29 cellular contexts compared by ENCODE assay signal in the genomic region with DNA sequence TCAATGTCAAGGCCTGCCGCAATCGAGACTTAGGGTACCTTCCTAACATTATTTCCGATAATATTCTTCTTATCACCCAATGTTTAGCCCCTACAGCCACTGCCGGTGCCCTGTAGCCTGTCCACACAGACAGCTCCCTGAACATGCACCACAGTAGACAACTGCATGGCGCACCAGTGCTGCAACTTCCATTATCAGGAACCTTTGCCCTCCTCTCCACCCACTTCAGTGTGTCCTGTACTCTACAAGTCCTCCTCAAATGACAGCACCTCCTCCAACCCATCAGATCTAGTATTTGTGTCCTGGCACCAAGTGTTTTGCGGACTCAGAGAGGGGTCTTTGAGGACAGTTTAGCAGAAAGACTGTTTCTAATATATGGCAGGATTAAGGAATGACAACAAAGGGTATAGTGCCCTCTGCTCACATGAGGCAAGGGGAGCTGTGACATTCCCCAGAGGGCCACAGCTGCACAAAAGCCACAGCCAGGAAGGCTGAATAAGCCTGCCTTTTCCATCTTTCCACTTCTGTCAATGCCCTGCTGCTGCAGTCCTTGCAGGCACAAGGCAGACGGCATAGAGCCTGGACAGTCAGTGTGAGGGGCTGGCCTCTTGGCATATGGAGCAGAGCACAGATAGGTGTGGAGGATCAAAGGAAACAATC.
DNase-seq lines count a peak whose midpoint lies in the region; ATAC-seq, FAIRE-seq and TF ChIP-seq lines count a peak whose summit lies in the region.
"Had no signal": no experiment of that assay in that cellular context is flagged by ENCODE, and none has a peak within 500 bp of the region (broad histone marks: within the 10 kb centered on the region; RNA-seq: fewer than 3 reads in every experiment).

No MANE protein-coding gene starts in this region.

- H2BK20ac ChIP-seq in H1 (ENCODE audit: low read length) = 0 out of 2 replicates have a peak overlapping the region, but pooled peaks have one; percentile 2

- intact Hi-C loops in left colon (cut with DNase I, micrococcal nuclease) = no loop called here
- intact Hi-C loops in activated CD4-positive, alpha-beta T cell treated with anti-CD3 and anti-CD28 coated beads, Interleukin-2, amount 10 ng/mL, durations not matched to agents 24 days and 14 days (cut with micrococcal nuclease) = no loop called here
- intact Hi-C loops in vagina (cut with DNase I) = no loop called here
- intact Hi-C loops in testis (cut with DNase I; ENCODE audit: low total_unique reads) = no loop called here

- no peak overlapping the region for H2AFZ ChIP-seq in H1 (ENCODE audit: low read length)

- POLR2A ChIA-PET in H1 (lab: Charles Lee; ENCODE audit: partially characterized antibody) = no interaction called here

- H4K91ac ChIP-seq in H1 (replicated peaks; ENCODE audit: insufficient read length, low read length) = no peak overlapping the region

- CTCF ChIA-PET in H1 (lab: Charles Lee; ENCODE audit: partially characterized antibody) = no interaction called here

- H3K4me1 ChIP-seq in H1 (replicated peaks in 1 of 4; ENCODE audit: control insufficient read depth in 3 of 4, insufficient read depth in 4 of 4, low read length in 3 of 4) (no peaks in the 10 kb centered on the region), small intestine (ENCODE audit: control insufficient read depth in 2 of 2, insufficient read depth in 1 of 2, low read depth in 1 of 2, low read length in 1 of 2) (peaks cover 0 to 2% of the 10 kb centered on the region in 2 donors), vagina (no peaks in the 10 kb centered on the region), testis (no peaks in the 10 kb centered on the region)
- H3K4me1 ChIP-seq: pancreas, SJSA1 had no signal

- no peak overlapping the region; the same call in 1 of the 2 replicates for H2AK5ac ChIP-seq in H1 (ENCODE audit: low read depth, low read length)

- H2BK5ac ChIP-seq in H1 (ENCODE audit: low read depth, low read length) = no peak overlapping the region

- no peak overlapping the region for H2BK12ac ChIP-seq in H1 (ENCODE audit: low read depth, low read length)

- no peaks in the 10 kb centered on the region for H3K9me3 Mint-ChIP-seq in activated CD4-positive, alpha-beta T cell treated with anti-CD3 and anti-CD28 coated beads, Interleukin-2, amount 10 ng/mL, durations not matched to agents 24 days and 14 days
- H3K9me3 Mint-ChIP-seq: activated CD4-positive, alpha-beta memory T cell treated with anti-CD3 and anti-CD28 coated beads, Interleukin-2, amount 10 ng/mL, durations not matched to agents 7 days and 5 days; activated T-helper 17 cell treated with anti-CD3 and anti-CD28 coated beads, Interleukin-2, amount 50 U/mL, for 72 hours; immature natural killer cell; natural killer cell treated with Interleukin-12 subunit alpha and Interleukin-12 subunit beta and Interleukin-15 and Interleukin-18, amount 100 ng/mL, for 72 hours had no signal

- H3K9ac ChIP-seq in H1 (replicated peaks in 1 of 4; ENCODE audit: extremely low read depth in 1 of 4, low read depth in 3 of 4, low read length in 3 of 4) = no peak overlapping the region

- TF ChIP-seq CTCF in H1 (IDR thresholded peaks at IDR 0.05; ENCODE audit: control extremely low read depth in 1 of 3, insufficient read depth in 1 of 3, low read depth in 1 of 3, low read length in 3 of 3) (no peak), vagina (IDR thresholded peaks at IDR 0.05) (no peak), testis (IDR thresholded peaks at IDR 0.05) (no peak)

- no peak for TF ChIP-seq EP300 in H1 (IDR thresholded peaks at IDR 0.05; ENCODE audit: borderline replicate concordance in 1 of 2, low read depth in 2 of 2, low read length in 2 of 2)

- no peak overlapping the region for H3K14ac ChIP-seq in H1 (ENCODE audit: insufficient read length)

- no peak overlapping the region for H3K56ac ChIP-seq in H1 (replicated peaks; ENCODE audit: insufficient read length, low read depth, low read length)

- no peak overlapping the region for H4K5ac ChIP-seq in H1 (ENCODE audit: insufficient read length, low read depth, low read length)

- H3K18ac ChIP-seq in H1 (ENCODE audit: extremely low read depth, low read length) = no peak overlapping the region

- DNase-seq in HuH-7.5 (ENCODE audit: low spot score) (peak; percentile 52), H1 (ENCODE audit: low read depth in 1 of 2, low spot score in 2 of 2) (no peak), left colon (peak; percentile 33 to 55), small intestine (peak; percentile 91), vagina (ENCODE audit: extremely low spot score in 2 of 2) (no peak), testis (no peak)
- DNase-seq in activated CD4-positive, alpha-beta T cell treated with anti-CD3 and anti-CD28 coated beads, Interleukin-2, amount 10 ng/mL, durations not matched to agents 24 days and 14 days = no peak
- DNase-seq: activated CD4-positive, alpha-beta memory T cell treated with anti-CD3 and anti-CD28 coated beads, Interleukin-2, amount 10 ng/mL, durations not matched to agents 7 days and 5 days; activated CD8-positive, alpha-beta memory T cell treated with anti-CD3 and anti-CD28 coated beads, Interleukin-2, amount 50 U/mL, for 48 hours; activated naive CD4-positive, alpha-beta T cell treated with anti-CD3 and anti-CD28 coated beads, Interleukin-2, amount 50 U/mL, for 16 hours; amygdala; cortex of kidney; DMS79; foreskin fibroblast; GDM1; immature natural killer cell; Kasumi-1; MV-4-11; NCI-H524; pancreas; stimulated activated CD4-positive, alpha-beta T cell treated with anti-CD3 and anti-CD28 coated beads, Interleukin-12 subunit alpha, Interleukin-12 subunit beta, amount 100 ng/mL, for 4 hours; stimulated activated CD4-positive, alpha-beta T cell treated with anti-CD3 and anti-CD28 coated beads, Interleukin-4, amount 100 ng/mL, for 1 hour; substantia nigra; T-helper 1 cell had no signal

- TF ChIP-seq RAD21 in H1 (IDR thresholded peaks at IDR 0.05 in 1 of 2, conservative IDR thresholded peaks at IDR 0.05 in 1 of 2; ENCODE audit: low read depth in 2 of 2, low read length in 2 of 2) = no peak

- no peaks in the 10 kb centered on the region for H3K36me3 ChIP-seq in H1 (ENCODE audit: control insufficient read depth in 2 of 4, insufficient read depth in 4 of 4, low read length in 3 of 4)
- no peaks in the 10 kb centered on the region for H3K36me3 ChIP-seq in small intestine (ENCODE audit: control insufficient read depth in 2 of 2, insufficient read depth in 2 of 2, low read length in 2 of 2)
- no peaks in the 10 kb centered on the region for H3K36me3 ChIP-seq in vagina
- no peaks in the 10 kb centered on the region for H3K36me3 ChIP-seq in testis (ENCODE audit: low read depth, missing control alignments)
- H3K36me3 ChIP-seq: pancreas, SJSA1 had no signal

- no peaks in the 10 kb centered on the region for H3K4me1 Mint-ChIP-seq in activated CD4-positive, alpha-beta T cell treated with anti-CD3 and anti-CD28 coated beads, Interleukin-2, amount 10 ng/mL, durations not matched to agents 24 days and 14 days
- H3K4me1 Mint-ChIP-seq: activated CD4-positive, alpha-beta memory T cell treated with anti-CD3 and anti-CD28 coated beads, Interleukin-2, amount 10 ng/mL, durations not matched to agents 7 days and 5 days; activated T-helper 17 cell treated with anti-CD3 and anti-CD28 coated beads, Interleukin-2, amount 50 U/mL, for 72 hours; immature natural killer cell had no signal

- no peaks in the 10 kb centered on the region for H3K36me3 Mint-ChIP-seq in activated CD4-positive, alpha-beta T cell treated with anti-CD3 and anti-CD28 coated beads, Interleukin-2, amount 10 ng/mL, durations not matched to agents 24 days and 14 days (ENCODE audit: low read depth)
- H3K36me3 Mint-ChIP-seq: immature natural killer cell; natural killer cell treated with Interleukin-12 subunit alpha and Interleukin-12 subunit beta and Interleukin-15 and Interleukin-18, amount 100 ng/mL, for 72 hours had no signal

- TF ChIP-seq POLR2A in H1 (IDR thresholded peaks at IDR 0.05; ENCODE audit: control extremely low read depth in 1 of 2, low read depth in 2 of 2, low read length in 2 of 2) (no peak), vagina (IDR thresholded peaks at IDR 0.05) (no peak), testis (IDR thresholded peaks at IDR 0.05) (no peak)

- peak; percentile 83 for ATAC-seq in left colon
- ATAC-seq: activated T-helper 17 cell treated with anti-CD3 and anti-CD28 coated beads, Interleukin-2, amount 50 U/mL, for 72 hours; HCT116 had no signal

- no peak overlapping the region for H3K4me3 Mint-ChIP-seq in activated CD4-positive, alpha-beta T cell treated with anti-CD3 and anti-CD28 coated beads, Interleukin-2, amount 10 ng/mL, durations not matched to agents 24 days and 14 days
- H3K4me3 Mint-ChIP-seq: activated CD4-positive, alpha-beta memory T cell treated with anti-CD3 and anti-CD28 coated beads, Interleukin-2, amount 10 ng/mL, durations not matched to agents 7 days and 5 days; activated T-helper 17 cell treated with anti-CD3 and anti-CD28 coated beads, Interleukin-2, amount 50 U/mL, for 72 hours; immature natural killer cell; natural killer cell treated with Interleukin-12 subunit alpha and Interleukin-12 subunit beta and Interleukin-15 and Interleukin-18, amount 100 ng/mL, for 72 hours had no signal

- H3K27me3 Mint-ChIP-seq in activated CD4-positive, alpha-beta T cell treated with anti-CD3 and anti-CD28 coated beads, Interleukin-2, amount 10 ng/mL, durations not matched to agents 24 days and 14 days = no peaks in the 10 kb centered on the region
- H3K27me3 Mint-ChIP-seq: activated CD4-positive, alpha-beta memory T cell treated with anti-CD3 and anti-CD28 coated beads, Interleukin-2, amount 10 ng/mL, durations not matched to agents 7 days and 5 days had no signal

- H4K8ac ChIP-seq in H1 (ENCODE audit: extremely low read depth, insufficient read depth, low read length) = no peak overlapping the region; the same call in 1 of the 2 replicates

- peaks cover 3% of the 10 kb centered on the region; the same call in 1 of the 2 replicates for H3K79me1 ChIP-seq in H1 (ENCODE audit: low read depth, low read length)

- no peak overlapping the region for H2BK15ac ChIP-seq in H1 (ENCODE audit: low read length)

- no peaks in the 10 kb centered on the region for H3K23me2 ChIP-seq in H1 (ENCODE audit: low read depth, low read length)

- H3K27ac Mint-ChIP-seq in activated CD4-positive, alpha-beta T cell treated with anti-CD3 and anti-CD28 coated beads, Interleukin-2, amount 10 ng/mL, durations not matched to agents 24 days and 14 days = no peak overlapping the region
- H3K27ac Mint-ChIP-seq: activated CD4-positive, alpha-beta memory T cell treated with anti-CD3 and anti-CD28 coated beads, Interleukin-2, amount 10 ng/mL, durations not matched to agents 7 days and 5 days; activated T-helper 17 cell treated with anti-CD3 and anti-CD28 coated beads, Interleukin-2, amount 50 U/mL, for 72 hours; immature natural killer cell; natural killer cell treated with Interleukin-12 subunit alpha and Interleukin-12 subunit beta and Interleukin-15 and Interleukin-18, amount 100 ng/mL, for 72 hours had no signal

- FAIRE-seq in H1 (lab: Jason Lieb, UNC) = no peak
- no peak for FAIRE-seq in small intestine (lab: Jason Lieb, UNC)
- FAIRE-seq: pancreas had no signal

- no peaks in the 10 kb centered on the region for H3K9me3 ChIP-seq in H1 (ENCODE audit: insufficient read depth in 2 of 2, low read depth in 1 of 2, low read length in 1 of 2)
- no peaks in the 10 kb centered on the region for H3K9me3 ChIP-seq in small intestine (ENCODE audit: control insufficient read depth, low read depth)
- no peaks in the 10 kb centered on the region for H3K9me3 ChIP-seq in vagina
- H3K9me3 ChIP-seq in testis = no peaks in the 10 kb centered on the region
- H3K9me3 ChIP-seq: pancreas, SJSA1 had no signal

- no peak overlapping the region for H3K4ac ChIP-seq in H1 (replicated peaks; ENCODE audit: insufficient read length, low read depth, low read length)

- H3K27me3 ChIP-seq in H1 (replicated peaks in 1 of 4; ENCODE audit: control insufficient read depth in 3 of 4, extremely low read depth in 1 of 4, insufficient read depth in 3 of 4, low read length in 3 of 4) = no peaks in the 10 kb centered on the region
- no peaks in the 10 kb centered on the region for H3K27me3 ChIP-seq in small intestine (ENCODE audit: control insufficient read depth in 2 of 2, insufficient read depth in 2 of 2, low read length in 2 of 2)
- H3K27me3 ChIP-seq in vagina = no peaks in the 10 kb centered on the region
- H3K27me3 ChIP-seq in testis = no peaks in the 10 kb centered on the region
- H3K27me3 ChIP-seq: pancreas, SJSA1 had no signal

- H3K4me3 ChIP-seq in H1 (ENCODE audit: extremely low read depth in 1 of 4, insufficient read depth in 2 of 4, low read depth in 3 of 4, low read length in 4 of 4) (no peak overlapping the region), small intestine (ENCODE audit: low read depth in 1 of 2, low read length in 2 of 2) (no peak overlapping the region), vagina (no peak overlapping the region), testis (no peak overlapping the region)
- H3K4me3 ChIP-seq: pancreas, SJSA1 had no signal

- no peaks in the 10 kb centered on the region for H3K79me2 ChIP-seq in H1 (ENCODE audit: control insufficient read depth in 1 of 2, insufficient read depth in 2 of 2, low read length in 2 of 2)

- H4K20me1 ChIP-seq in H1 (replicated peaks in 1 of 2; ENCODE audit: control insufficient read depth in 1 of 2, insufficient read depth in 2 of 2, low read length in 2 of 2) = no peaks in the 10 kb centered on the region

- 92% methylated on average over 7 of the region's 7 CpGs; no CpG with 5 or more reads in 1 of the 2 experiments for WGBS in H1 (ENCODE audit: extremely low coverage in 1 of 2, insufficient coverage in 1 of 2, insufficient read length in 1 of 2, insufficient replicate concordance in 2 of 2, low coverage in 1 of 2, low lambda C conversion rate in 2 of 2, missing lambda C conversion rate in 1 of 2), 2 experiments
- WGBS in small intestine, 3 donors = 36 to 78% (median 45%) methylated on average over 7 of the region's 7 CpGs
- WGBS in testis, 2 donors = 93 to 96% methylated on average over 7 of the region's 7 CpGs

- no peak overlapping the region for H2BK120ac ChIP-seq in H1 (replicated peaks; ENCODE audit: low read depth, low read length)

- H3K23ac ChIP-seq in H1 (ENCODE audit: insufficient read length) = no peak overlapping the region

- H3K27ac ChIP-seq in H1 (ENCODE audit: low read depth, low read length) (no peak overlapping the region), small intestine (ENCODE audit: low read depth in 1 of 2, low read length in 1 of 2) (no peak overlapping the region), vagina (no peak overlapping the region), testis (no peak overlapping the region)
- H3K27ac ChIP-seq: C4-2B, pancreas, SJSA1 had no signal

- H3K4me2 ChIP-seq in H1 (ENCODE audit: insufficient read depth in 1 of 2, low read depth in 2 of 2, low read length in 2 of 2) = no peak overlapping the region

Comparison
In these comparisons a context has a peak if more than half of its experiments do, and no peak if none do; other contexts are left out.
1. DNase-seq: peak in HuH-7.5 (single experiment), left colon (2 of 2) and small intestine (single experiment); none in H1 (0 of 2), activated CD4-positive, alpha-beta T cell treated with anti-CD3 and anti-CD28 coated beads, Interleukin-2, amount 10 ng/mL, durations not matched to agents 24 days and 14 days (single experiment), vagina (0 of 2) and testis (single experiment).